In the genomic region with DNA sequence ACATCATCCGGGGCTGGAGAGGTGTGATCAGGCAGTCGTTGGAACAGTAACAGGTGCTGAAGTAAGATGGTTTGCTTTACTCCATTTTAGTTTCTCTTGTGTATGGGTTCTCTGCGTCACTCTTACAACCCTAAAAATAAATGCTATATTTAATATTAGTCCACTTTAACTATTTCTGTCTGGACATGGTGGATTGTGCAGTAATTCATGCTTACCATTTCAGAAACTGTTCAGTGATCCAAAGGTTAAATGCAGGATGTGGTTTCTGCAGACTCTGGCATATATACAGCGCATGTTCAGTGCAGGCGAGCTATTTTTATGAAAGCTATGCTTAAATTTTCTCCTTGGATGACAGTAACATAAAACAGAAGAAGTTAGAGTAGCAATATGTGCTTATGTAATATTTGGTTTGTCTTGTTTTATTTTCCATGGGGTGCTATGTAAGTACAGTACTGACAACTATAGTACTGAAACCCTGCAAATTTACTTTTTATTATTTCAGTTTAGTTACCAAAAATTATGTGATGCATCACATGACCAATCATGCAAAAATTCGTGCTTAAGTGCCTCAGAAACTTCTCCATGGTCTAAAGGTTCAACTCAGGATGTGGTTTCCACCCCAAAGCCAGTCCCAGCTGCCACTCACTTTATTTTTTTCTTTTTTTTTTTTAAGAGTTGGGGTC, we compare ENCODE assay signal across 9 cellular contexts. TPM values are rescaled to one million over a fixed set of nuclear protein-coding genes. Genes with fewer than 3 reads are reported as not detected.
DNase-seq lines count a peak whose midpoint lies in the region; ATAC-seq, FAIRE-seq and TF ChIP-seq lines count a peak whose summit lies in the region.
"Had no signal": no experiment of that assay in that cellular context is flagged by ENCODE, and none has a peak within 500 bp of the region (broad histone marks: within the 10 kb centered on the region; RNA-seq: fewer than 3 reads in every experiment).

No MANE protein-coding gene starts in this region.

- no peaks in the 10 kb centered on the region for H3K9me3 Mint-ChIP-seq in MCF 10A (ENCODE audit: unreplicated experiment)
- H3K9me3 Mint-ChIP-seq in endothelial cell (ENCODE audit: unreplicated experiment) = no peaks in the 10 kb centered on the region

- H3K27me3 Mint-ChIP-seq in MCF 10A (ENCODE audit: insufficient read depth, unreplicated experiment) (peaks cover 14% of the 10 kb centered on the region), endothelial cell (ENCODE audit: unreplicated experiment) (no peaks in the 10 kb centered on the region)

- no peak for DNase-seq in GM12891 (ENCODE audit: insufficient read length, low spot score)
- peak; percentile 85 for DNase-seq in Jurkat, Clone E6-1 (ENCODE audit: low read depth, low spot score)
- peak; percentile 74 for DNase-seq in choroid plexus epithelial cell (ENCODE audit: low read depth)
- DNase-seq in MCF 10A (ENCODE audit: unreplicated experiment) = no peak
- no peak for DNase-seq in endothelial cell (ENCODE audit: low spot score)
- no peak for DNase-seq in HuH-7.5 (ENCODE audit: low spot score)
- DNase-seq in right cardiac atrium = no peak

- intact Hi-C loops in MCF 10A (cut with micrococcal nuclease) (no loop called here), right cardiac atrium (cut with DNase I) (no loop called here)

- no peaks in the 10 kb centered on the region for H3K9me3 ChIP-seq in right cardiac atrium (ENCODE audit: control insufficient read depth, low read length)

- H3K4me3 Mint-ChIP-seq in MCF 10A (ENCODE audit: unreplicated experiment) (no peak overlapping the region), endothelial cell (ENCODE audit: unreplicated experiment) (no peak overlapping the region)

- CTCF ChIA-PET in MCF 10A (lab: Yijun Ruan, JAX) = no interaction called here

- 53% methylated on average over 6 of the region's 6 CpGs for WGBS in right cardiac atrium

- peak; percentile 85 for FAIRE-seq in GM12891 (lab: Jason Lieb, UNC)

- TF ChIP-seq POLR2A in GM12891 (IDR thresholded peaks at IDR 0.05; ENCODE audit: low read depth, low read length) = no peak

- no peaks in the 10 kb centered on the region for H3K27me3 ChIP-seq in right cardiac atrium (ENCODE audit: control insufficient read depth, insufficient read depth)

- peaks cover 5% of the 10 kb centered on the region for H3K4me1 ChIP-seq in right cardiac atrium (ENCODE audit: control insufficient read depth, insufficient read depth, low read length)

- H3K4me1 Mint-ChIP-seq in MCF 10A (ENCODE audit: insufficient read depth, unreplicated experiment) (no peaks in the 10 kb centered on the region), endothelial cell (ENCODE audit: unreplicated experiment) (peaks cover 8% of the 10 kb centered on the region)

- no TSS peak for BruUV-seq in MCF 10A (replicated peaks; lab: Mats Ljungman, UMichigan)

- H3K27ac Mint-ChIP-seq in MCF 10A (ENCODE audit: low read depth, unreplicated experiment) = no peak overlapping the region
- H3K27ac Mint-ChIP-seq in endothelial cell (ENCODE audit: unreplicated experiment) = no peak overlapping the region

- H3K36me3 Mint-ChIP-seq in MCF 10A (ENCODE audit: insufficient read depth, unreplicated experiment) (no peaks in the 10 kb centered on the region), endothelial cell (ENCODE audit: low read depth, unreplicated experiment) (no peaks in the 10 kb centered on the region)

- peak; percentile 75 for ATAC-seq in GM21529 (IDR thresholded peaks at IDR 0.05; ENCODE audit: unreplicated experiment)
- ATAC-seq in right cardiac atrium = no peak

- H3K27ac ChIP-seq in right cardiac atrium (ENCODE audit: low read length) = no peak overlapping the region

- POLR2A ChIA-PET in MCF 10A (lab: Yijun Ruan, JAX) = no interaction called here

- peak overlapping the region; percentile 36 for H3K4me3 ChIP-seq in Jurkat, Clone E6-1 (ENCODE audit: low read length)
- H3K4me3 ChIP-seq in choroid plexus epithelial cell (ENCODE audit: low read depth, low read length) (no peak overlapping the region), right cardiac atrium (ENCODE audit: low read length) (no peak overlapping the region)

- TF ChIP-seq CTCF in choroid plexus epithelial cell (conservative IDR thresholded peaks at IDR 0.05; ENCODE audit: low read depth, low read length) (no peak), MCF 10A (IDR thresholded peaks at IDR 0.05; ENCODE audit: unreplicated experiment) (no peak), endothelial cell (IDR thresholded peaks at IDR 0.05; ENCODE audit: unreplicated experiment) (no peak)

TF ChIP-seq in GM12891, 5 proteins besides CTCF, POLR2A, EP300 and RAD21:
- TF ChIP-seq SPI1 (IDR thresholded peaks at IDR 0.05; ENCODE audit: low read depth, low read length) = no peak
- no peak for TF ChIP-seq POLR2AphosphoS5 (IDR thresholded peaks at IDR 0.05; ENCODE audit: low read depth, low read length)
- TF ChIP-seq TAF1 (IDR thresholded peaks at IDR 0.05; ENCODE audit: low read depth, low read length) = no peak
- no peak; the same call in 1 of the 2 replicates for TF ChIP-seq POU2F2 (IDR thresholded peaks at IDR 0.05; ENCODE audit: low read depth, low read length)
- TF ChIP-seq PAX5 (IDR thresholded peaks at IDR 0.05; ENCODE audit: insufficient read depth, low read length, severe bottlenecking) = no peak
TF ChIP-seq in GM12891: peak in this region for 0.

RNA-seq across cellular contexts. Expression of a gene that starts 46.6 kb away (rescaled TPM):
- 0.19 TPM for polyA plus RNA-seq in GM12891 (2012; ENCODE audit: low read depth, missing spikeins)
- 0.53 TPM for polyA plus RNA-seq in Jurkat, Clone E6-1 (2012; ENCODE audit: insufficient read depth, insufficient read length)
- total RNA-seq in MCF 10A (2022) (not detected in 2 replicates), endothelial cell (ENCODE audit: unreplicated experiment) (0.26 TPM), right cardiac atrium (1 to 10 TPM in 1 of 4 donors, under 1 TPM in 3; 0.06 to 1.8 (median 0.34) TPM)
- polyA plus RNA-seq in right cardiac atrium = 0.29 TPM
- total RNA-seq: LHCN-M2 had no signal

Comparison
In these comparisons a context has a peak if more than half of its experiments do, and no peak if none do; other contexts are left out.
1. DNase-seq: peak in Jurkat, Clone E6-1 (single experiment) and choroid plexus epithelial cell (single experiment); none in GM12891 (single experiment), MCF 10A (single experiment), endothelial cell (single experiment), HuH-7.5 (single experiment) and right cardiac atrium (0 of 3).